ENCODE assay signal across 6 cellular contexts in genomic region chr22:50581950-50582561, GRCh38. TPM values are rescaled to one million over a fixed set of nuclear protein-coding genes. Genes with fewer than 3 reads are reported as not detected.
DNase-seq lines count a peak whose midpoint lies in the region; ATAC-seq, FAIRE-seq and TF ChIP-seq lines count a peak whose summit lies in the region.

No MANE protein-coding gene starts in this region.

- H3K4me1 Mint-ChIP-seq in activated T-cell treated with anti-CD3 and anti-CD28 coated beads, Interleukin-2, amount 50 U/mL, for 72 hours (ENCODE audit: low read depth) = peaks cover 34% of the 10 kb centered on the region

- 18% methylated on average over 10 of the region's 45 CpGs for WGBS in HepG2 (ENCODE audit: low lambda C conversion rate)

- H3K4me3 Mint-ChIP-seq in activated T-cell treated with anti-CD3 and anti-CD28 coated beads, Interleukin-2, amount 50 U/mL, for 72 hours = peak overlapping the region; percentile 91 to 98

- CTCF ChIA-PET in HepG2 (lab: Yijun Ruan, JAX; ENCODE audit: low intra/inter-chr PET ratio, low total read pairs) = no interaction called here

- in situ Hi-C loops in HepG2 (cut with HindIII; ENCODE audit: extremely low pct_ligation_motif_present, low pct_unique_long_range_greater_than_20kb) = loop anchor here (5.0 kb wide), 1 partner anchor 115 kb away; no protein-coding TSS in a partner anchor
- in situ Hi-C loops in G401 (cut with HindIII; ENCODE audit: low sequenced_read_pairs) = no loop called here

- H3K9me3 Mint-ChIP-seq in activated T-cell treated with anti-CD3 and anti-CD28 coated beads, Interleukin-2, amount 50 U/mL, for 72 hours = no peaks in the 10 kb centered on the region

- no peaks in the 10 kb centered on the region for H4K20me1 ChIP-seq in HepG2 (ENCODE audit: insufficient read depth, low read length)

- no peak for TF ChIP-seq POLR2A in HepG2 (IDR thresholded peaks at IDR 0.05; ENCODE audit: insufficient read depth in 1 of 2, low read depth in 2 of 2, low read length in 2 of 2)

- peak overlapping the region; percentile 94 for H3K9ac ChIP-seq in HepG2 (ENCODE audit: insufficient read depth, low read depth, low read length)

- peak overlapping the region; percentile 68 to 91 (median 86) for H3K4me3 ChIP-seq in HepG2 (replicated peaks in 1 of 3; ENCODE audit: insufficient read depth in 1 of 3, low read depth in 2 of 3, low read length in 3 of 3)

- POLR2A ChIA-PET in HepG2 (lab: Yijun Ruan, JAX) = interaction anchor here (0.7 to 2.7 kb wide), 18 partner anchors 10 to 288 kb away, joined by 3 to 30 read pairs (median 4); partner anchors contain the start of genes KLHDC7B, LMF2, MIOX and NCAPH2

- peaks cover 32% of the 10 kb centered on the region for H3K4me1 ChIP-seq in HepG2 (ENCODE audit: insufficient read depth, low read length)

- FAIRE-seq in HepG2 (lab: Jason Lieb, UNC) = no peak

- peak overlapping the region; percentile 97 for H3K27ac Mint-ChIP-seq in activated T-cell treated with anti-CD3 and anti-CD28 coated beads, Interleukin-2, amount 50 U/mL, for 72 hours

- TF ChIP-seq RAD21 in HepG2 (CRISPR knock-in tag; IDR thresholded peaks at IDR 0.05) = no peak

- no peaks in the 10 kb centered on the region for H3K27me3 ChIP-seq in HepG2 (ENCODE audit: control insufficient read depth in 1 of 2, insufficient read depth in 2 of 2, low read length in 2 of 2)

- intact Hi-C loops in HepG2 (cut with micrococcal nuclease; ENCODE audit: unreplicated experiment) = loop anchor here (1.0 kb wide), 1 partner anchor 40 kb away; no protein-coding TSS in a partner anchor

- no peak overlapping the region for H2AFZ ChIP-seq in HepG2 (ENCODE audit: low read length)

- H3K27ac ChIP-seq in HepG2 (ENCODE audit: extremely low read length, insufficient read depth, low read length) = peak overlapping the region; percentile 98

- peak; percentile 31 for ATAC-seq in HG02588 (IDR thresholded peaks at IDR 0.05; ENCODE audit: unreplicated experiment)
- ATAC-seq in activated T-cell treated with anti-CD3 and anti-CD28 coated beads, Interleukin-2, amount 50 U/mL, for 72 hours (replicated peaks in 1 of 2) = peak; percentile 1 to 3
- ATAC-seq in HepG2 = peak; percentile 39

- H3K27me3 Mint-ChIP-seq in activated T-cell treated with anti-CD3 and anti-CD28 coated beads, Interleukin-2, amount 50 U/mL, for 72 hours (ENCODE audit: low read depth) = no peaks in the 10 kb centered on the region

- peak overlapping the region; percentile 92 for H3K4me2 ChIP-seq in HepG2 (ENCODE audit: low read depth, low read length)

- no peaks in the 10 kb centered on the region for H3K9me3 ChIP-seq in HepG2 (ENCODE audit: low read length)

- DNase-seq in Ammon's horn (ENCODE audit: low spot score) (peak; percentile 35), HepG2 (ENCODE audit: low spot score) (no peak), G401 (ENCODE audit: low spot score) (no peak), NCI-H526 (lab: John Stamatoyannopoulos, UW) (no peak)
- peak; percentile 51 to 55 for DNase-seq in activated T-cell treated with anti-CD3 and anti-CD28 coated beads, Interleukin-2, amount 50 U/mL, for 72 hours

- H3K79me2 ChIP-seq in HepG2 (ENCODE audit: insufficient read depth, low read length) = no peaks in the 10 kb centered on the region

- BruUV-seq in HepG2 (replicated peaks; lab: Mats Ljungman, UMichigan) = no TSS peak

- peaks cover 0 to 3% of the 10 kb centered on the region in 2 experiments; a peak in 2 of 5 replicates for H3K36me3 ChIP-seq in HepG2 (replicated peaks in 1 of 2; ENCODE audit: control insufficient read depth in 1 of 2, insufficient read depth in 2 of 2, low read length in 2 of 2)

- TF ChIP-seq EP300 in HepG2 (IDR thresholded peaks at IDR 0.05; ENCODE audit: low read depth in 2 of 2, low read length in 2 of 2) (no peak), HepG2 (CRISPR knock-in tag; IDR thresholded peaks at IDR 0.05; ENCODE audit: borderline replicate concordance) (no peak)

- TF ChIP-seq CTCF in HepG2 (CRISPR knock-in tag; IDR thresholded peaks at IDR 0.05) = no peak

- H3K36me3 Mint-ChIP-seq in activated T-cell treated with anti-CD3 and anti-CD28 coated beads, Interleukin-2, amount 50 U/mL, for 72 hours (ENCODE audit: insufficient read depth in 2 of 2) = peaks cover 5 to 10% of the 10 kb centered on the region in 2 donors

RNA-seq across cellular contexts. Expression of gene CHKB, which starts 0.6 kb away (rescaled TPM):
- total RNA-seq in activated T-cell treated with anti-CD3 and anti-CD28 coated beads, Interleukin-2, amount 50 U/mL, for 72 hours = 100 to 1,000 TPM in 1 of 2 donors, 10 to 100 TPM in 1; 95.6 to 110 TPM
- total RNA-seq in HepG2 (2016; rRNA removed; fragmentation: Illumina TruSeq; extraction: Trizol) = 9.9 and 24.5 TPM in 2 replicates
- total RNA-seq in HepG2 (2016; cell fraction: cytosol; rRNA removed; fragmentation: Illumina TruSeq; extraction: Trizol; ENCODE audit: low read depth) = 17.8 and 21.3 TPM in 2 replicates
- total RNA-seq in HepG2 (2016; cell fraction: insoluble cytoplasmic fraction; rRNA removed; fragmentation: Illumina TruSeq; extraction: Trizol) = 10.7 and 27.7 TPM in 2 replicates
- 16.6 and 17.3 TPM in 2 replicates for total RNA-seq in HepG2 (2016; cell fraction: membrane; rRNA removed; fragmentation: Illumina TruSeq; extraction: Trizol)
- 27.3 and 33.6 TPM in 2 replicates for total RNA-seq in HepG2 (2016; cell fraction: nucleus; rRNA removed; fragmentation: Illumina TruSeq; extraction: Trizol)
- polyA plus RNA-seq in HepG2 (2011; rRNA removed) = 42.7 and 43.1 TPM in 2 replicates
- polyA plus RNA-seq in HepG2 (2011; cell fraction: cytosol; rRNA removed) = 11.7 and 13.0 TPM in 2 replicates
- 163 and 176 TPM in 2 replicates for polyA plus RNA-seq in HepG2 (2011; cell fraction: nucleus; rRNA removed)
- polyA plus RNA-seq in HepG2 (2012) = 20.9 and 22.0 TPM in 2 replicates
- 10.7 and 12.5 TPM in 2 replicates for polyA plus RNA-seq in HepG2 (2016; cell fraction: cytosol; fragmentation: Illumina TruSeq; extraction: Trizol; ENCODE audit: low read depth)
- 10.1 and 10.6 TPM in 2 replicates for polyA plus RNA-seq in HepG2 (2016; cell fraction: insoluble cytoplasmic fraction; fragmentation: Illumina TruSeq; extraction: Trizol; ENCODE audit: low read depth)
- 12.3 and 13.1 TPM in 2 replicates for polyA plus RNA-seq in HepG2 (2016; cell fraction: membrane; fragmentation: Illumina TruSeq; extraction: Trizol; ENCODE audit: low read depth)
- polyA plus RNA-seq in HepG2 (2016; cell fraction: nucleus; fragmentation: Illumina TruSeq; extraction: Trizol; ENCODE audit: insufficient read depth, low read depth) = 91.8 and 97.4 TPM in 2 replicates
- polyA minus RNA-seq in HepG2 (2011; rRNA and poly(A)+ RNA removed; ENCODE audit: low replicate concordance) = 12.9 and 13.6 TPM in 2 replicates
- 3.1 TPM in 2 replicates for polyA minus RNA-seq in HepG2 (2011; cell fraction: cytosol; rRNA and poly(A)+ RNA removed)
- polyA minus RNA-seq in HepG2 (2011; cell fraction: nucleus; rRNA and poly(A)+ RNA removed) = 20.0 and 26.5 TPM in 2 replicates
- total RNA-seq in G401 (2014; rRNA removed; shearing (Covaris generic)) = 34.8 and 58.6 TPM in 2 replicates

RNA-seq across cellular contexts. Expression of gene CPT1B, which starts 3.8 kb away (rescaled TPM):
- 10 to 100 TPM; 85.3 to 88.0 TPM for total RNA-seq in activated T-cell treated with anti-CD3 and anti-CD28 coated beads, Interleukin-2, amount 50 U/mL, for 72 hours
- 2.3 and 9.2 TPM in 2 replicates for total RNA-seq in HepG2 (2016; rRNA removed; fragmentation: Illumina TruSeq; extraction: Trizol)
- total RNA-seq in HepG2 (2016; cell fraction: cytosol; rRNA removed; fragmentation: Illumina TruSeq; extraction: Trizol; ENCODE audit: low read depth) = 0.91 and 1.5 TPM in 2 replicates
- 1.4 and 10.1 TPM in 2 replicates for total RNA-seq in HepG2 (2016; cell fraction: insoluble cytoplasmic fraction; rRNA removed; fragmentation: Illumina TruSeq; extraction: Trizol)
- 1.9 and 2.4 TPM in 2 replicates for total RNA-seq in HepG2 (2016; cell fraction: membrane; rRNA removed; fragmentation: Illumina TruSeq; extraction: Trizol)
- 11.6 and 16.2 TPM in 2 replicates for total RNA-seq in HepG2 (2016; cell fraction: nucleus; rRNA removed; fragmentation: Illumina TruSeq; extraction: Trizol)
- 19.5 and 26.5 TPM in 2 replicates for polyA plus RNA-seq in HepG2 (2011; rRNA removed)
- 4.5 and 5.2 TPM in 2 replicates for polyA plus RNA-seq in HepG2 (2011; cell fraction: cytosol; rRNA removed)
- 177 and 200 TPM in 2 replicates for polyA plus RNA-seq in HepG2 (2011; cell fraction: nucleus; rRNA removed)
- 15.0 and 23.3 TPM in 2 replicates for polyA plus RNA-seq in HepG2 (2012)
- polyA plus RNA-seq in HepG2 (2016; cell fraction: cytosol; fragmentation: Illumina TruSeq; extraction: Trizol; ENCODE audit: low read depth) = 0.49 and 0.80 TPM in 2 replicates
- polyA plus RNA-seq in HepG2 (2016; cell fraction: insoluble cytoplasmic fraction; fragmentation: Illumina TruSeq; extraction: Trizol; ENCODE audit: low read depth) = 2.0 and 2.6 TPM in 2 replicates
- 1.7 and 2.0 TPM in 2 replicates for polyA plus RNA-seq in HepG2 (2016; cell fraction: membrane; fragmentation: Illumina TruSeq; extraction: Trizol; ENCODE audit: low read depth)
- polyA plus RNA-seq in HepG2 (2016; cell fraction: nucleus; fragmentation: Illumina TruSeq; extraction: Trizol; ENCODE audit: insufficient read depth, low read depth) = 62.6 and 63.1 TPM in 2 replicates
- 7.0 and 8.4 TPM in 2 replicates for polyA minus RNA-seq in HepG2 (2011; rRNA and poly(A)+ RNA removed; ENCODE audit: low replicate concordance)
- polyA minus RNA-seq in HepG2 (2011; cell fraction: cytosol; rRNA and poly(A)+ RNA removed) = 0.79 and 1.7 TPM in 2 replicates
- polyA minus RNA-seq in HepG2 (2011; cell fraction: nucleus; rRNA and poly(A)+ RNA removed) = 21.3 and 22.5 TPM in 2 replicates
- total RNA-seq in G401 (2014; rRNA removed; shearing (Covaris generic)) = 3.4 and 5.8 TPM in 2 replicates

RNA-seq across cellular contexts. Expression of gene MAPK8IP2, which starts 18.5 kb away (rescaled TPM):
- under 1 TPM; 0.60 to 0.62 TPM for total RNA-seq in activated T-cell treated with anti-CD3 and anti-CD28 coated beads, Interleukin-2, amount 50 U/mL, for 72 hours
- total RNA-seq in HepG2 (2016; rRNA removed; fragmentation: Illumina TruSeq; extraction: Trizol) = 2.1 and 2.6 TPM in 2 replicates
- 0.10 and 0.18 TPM in 2 replicates for total RNA-seq in HepG2 (2016; cell fraction: cytosol; rRNA removed; fragmentation: Illumina TruSeq; extraction: Trizol; ENCODE audit: low read depth)
- 1.6 and 2.3 TPM in 2 replicates for total RNA-seq in HepG2 (2016; cell fraction: insoluble cytoplasmic fraction; rRNA removed; fragmentation: Illumina TruSeq; extraction: Trizol)
- total RNA-seq in HepG2 (2016; cell fraction: membrane; rRNA removed; fragmentation: Illumina TruSeq; extraction: Trizol) = 0.65 and 0.77 TPM in 2 replicates
- total RNA-seq in HepG2 (2016; cell fraction: nucleus; rRNA removed; fragmentation: Illumina TruSeq; extraction: Trizol) = 1.8 and 2.3 TPM in 2 replicates
- polyA plus RNA-seq in HepG2 (2011; rRNA removed) = 1.3 and 2.2 TPM in 2 replicates
- polyA plus RNA-seq in HepG2 (2011; cell fraction: cytosol; rRNA removed) = 1.2 TPM in 2 replicates
- polyA plus RNA-seq in HepG2 (2011; cell fraction: nucleus; rRNA removed) = 4.1 and 4.5 TPM in 2 replicates
- 0.87 and 1.2 TPM in 2 replicates for polyA plus RNA-seq in HepG2 (2012)
- 0.20 TPM in 2 replicates for polyA plus RNA-seq in HepG2 (2016; cell fraction: cytosol; fragmentation: Illumina TruSeq; extraction: Trizol; ENCODE audit: low read depth)
- polyA plus RNA-seq in HepG2 (2016; cell fraction: insoluble cytoplasmic fraction; fragmentation: Illumina TruSeq; extraction: Trizol; ENCODE audit: low read depth) = 1.7 and 2.3 TPM in 2 replicates
- polyA plus RNA-seq in HepG2 (2016; cell fraction: membrane; fragmentation: Illumina TruSeq; extraction: Trizol; ENCODE audit: low read depth) = 0.47 and 0.71 TPM in 2 replicates
- 3.0 and 3.2 TPM in 2 replicates for polyA plus RNA-seq in HepG2 (2016; cell fraction: nucleus; fragmentation: Illumina TruSeq; extraction: Trizol; ENCODE audit: insufficient read depth, low read depth)
- polyA minus RNA-seq in HepG2 (2011; rRNA and poly(A)+ RNA removed; ENCODE audit: low replicate concordance) = 3.4 TPM in 1 of 2 replicates, not detected in the other
- polyA minus RNA-seq in HepG2 (2011; cell fraction: cytosol; rRNA and poly(A)+ RNA removed) = 1.5 and 2.2 TPM in 2 replicates
- 1.4 and 1.5 TPM in 2 replicates for polyA minus RNA-seq in HepG2 (2011; cell fraction: nucleus; rRNA and poly(A)+ RNA removed)
- total RNA-seq in G401 (2014; rRNA removed; shearing (Covaris generic)) = 28.3 and 39.8 TPM in 2 replicates

RNA-seq across cellular contexts. Expression of gene SYCE3, which starts 19.3 kb away (rescaled TPM):
- total RNA-seq in activated T-cell treated with anti-CD3 and anti-CD28 coated beads, Interleukin-2, amount 50 U/mL, for 72 hours = 1 to 10 TPM; 1.7 TPM
- total RNA-seq in HepG2 (2016; rRNA removed; fragmentation: Illumina TruSeq; extraction: Trizol) = not detected in 2 replicates
- not detected in 2 replicates for total RNA-seq in HepG2 (2016; cell fraction: cytosol; rRNA removed; fragmentation: Illumina TruSeq; extraction: Trizol; ENCODE audit: low read depth)
- total RNA-seq in HepG2 (2016; cell fraction: insoluble cytoplasmic fraction; rRNA removed; fragmentation: Illumina TruSeq; extraction: Trizol) = not detected in 2 replicates
- total RNA-seq in HepG2 (2016; cell fraction: membrane; rRNA removed; fragmentation: Illumina TruSeq; extraction: Trizol) = not detected in 2 replicates
- not detected in 2 replicates for total RNA-seq in HepG2 (2016; cell fraction: nucleus; rRNA removed; fragmentation: Illumina TruSeq; extraction: Trizol)
- polyA plus RNA-seq in HepG2 (2011; rRNA removed) = 0.29 TPM in 1 of 2 replicates, not detected in the other
- 0.27 TPM in 1 of 2 replicates, not detected in the other for polyA plus RNA-seq in HepG2 (2011; cell fraction: cytosol; rRNA removed)
- not detected in 2 replicates for polyA plus RNA-seq in HepG2 (2011; cell fraction: nucleus; rRNA removed)
- not detected in 2 replicates for polyA plus RNA-seq in HepG2 (2012)
- not detected in 2 replicates for polyA plus RNA-seq in HepG2 (2016; cell fraction: cytosol; fragmentation: Illumina TruSeq; extraction: Trizol; ENCODE audit: low read depth)
- not detected in 2 replicates for polyA plus RNA-seq in HepG2 (2016; cell fraction: insoluble cytoplasmic fraction; fragmentation: Illumina TruSeq; extraction: Trizol; ENCODE audit: low read depth)
- polyA plus RNA-seq in HepG2 (2016; cell fraction: membrane; fragmentation: Illumina TruSeq; extraction: Trizol; ENCODE audit: low read depth) = not detected in 2 replicates
- polyA plus RNA-seq in HepG2 (2016; cell fraction: nucleus; fragmentation: Illumina TruSeq; extraction: Trizol; ENCODE audit: insufficient read depth, low read depth) = not detected in 2 replicates
- polyA minus RNA-seq in HepG2 (2011; rRNA and poly(A)+ RNA removed; ENCODE audit: low replicate concordance) = not detected in 2 replicates
- polyA minus RNA-seq in HepG2 (2011; cell fraction: cytosol; rRNA and poly(A)+ RNA removed) = not detected in 2 replicates
- not detected in 2 replicates for polyA minus RNA-seq in HepG2 (2011; cell fraction: nucleus; rRNA and poly(A)+ RNA removed)
- total RNA-seq in G401 (2014; rRNA removed; shearing (Covaris generic)) = not detected in 2 replicates

RNA-seq across cellular contexts. Expression of gene KLHDC7B, which starts 36.4 kb away (rescaled TPM):
- 10 to 100 TPM; 45.5 to 49.1 TPM for total RNA-seq in activated T-cell treated with anti-CD3 and anti-CD28 coated beads, Interleukin-2, amount 50 U/mL, for 72 hours
- not detected in 2 replicates for total RNA-seq in HepG2 (2016; rRNA removed; fragmentation: Illumina TruSeq; extraction: Trizol)
- not detected in 2 replicates for total RNA-seq in HepG2 (2016; cell fraction: cytosol; rRNA removed; fragmentation: Illumina TruSeq; extraction: Trizol; ENCODE audit: low read depth)
- not detected in 2 replicates for total RNA-seq in HepG2 (2016; cell fraction: insoluble cytoplasmic fraction; rRNA removed; fragmentation: Illumina TruSeq; extraction: Trizol)
- total RNA-seq in HepG2 (2016; cell fraction: membrane; rRNA removed; fragmentation: Illumina TruSeq; extraction: Trizol) = not detected in 2 replicates
- total RNA-seq in HepG2 (2016; cell fraction: nucleus; rRNA removed; fragmentation: Illumina TruSeq; extraction: Trizol) = not detected in 2 replicates
- polyA plus RNA-seq in HepG2 (2011; rRNA removed) = 0.11 and 0.17 TPM in 2 replicates
- polyA plus RNA-seq in HepG2 (2011; cell fraction: cytosol; rRNA removed) = 0.09 TPM in 2 replicates
- polyA plus RNA-seq in HepG2 (2011; cell fraction: nucleus; rRNA removed) = 0.68 and 0.81 TPM in 2 replicates
- polyA plus RNA-seq in HepG2 (2012) = 0.12 and 0.47 TPM in 2 replicates
- 0.03 TPM in 1 of 2 replicates, not detected in the other for polyA plus RNA-seq in HepG2 (2016; cell fraction: cytosol; fragmentation: Illumina TruSeq; extraction: Trizol; ENCODE audit: low read depth)
- not detected in 2 replicates for polyA plus RNA-seq in HepG2 (2016; cell fraction: insoluble cytoplasmic fraction; fragmentation: Illumina TruSeq; extraction: Trizol; ENCODE audit: low read depth)
- not detected in 2 replicates for polyA plus RNA-seq in HepG2 (2016; cell fraction: membrane; fragmentation: Illumina TruSeq; extraction: Trizol; ENCODE audit: low read depth)
- 0.09 TPM in 1 of 2 replicates, not detected in the other for polyA plus RNA-seq in HepG2 (2016; cell fraction: nucleus; fragmentation: Illumina TruSeq; extraction: Trizol; ENCODE audit: insufficient read depth, low read depth)
- 0.24 and 1.1 TPM in 2 replicates for polyA minus RNA-seq in HepG2 (2011; rRNA and poly(A)+ RNA removed; ENCODE audit: low replicate concordance)
- polyA minus RNA-seq in HepG2 (2011; cell fraction: cytosol; rRNA and poly(A)+ RNA removed) = 0.26 and 0.49 TPM in 2 replicates
- 0.13 and 0.50 TPM in 2 replicates for polyA minus RNA-seq in HepG2 (2011; cell fraction: nucleus; rRNA and poly(A)+ RNA removed)
- total RNA-seq in G401 (2014; rRNA removed; shearing (Covaris generic)) = not detected in 2 replicates

Comparison
In these comparisons a context has a peak if more than half of its experiments do, and no peak if none do; other contexts are left out.
1. DNase-seq: peak in Ammon's horn (single experiment) and activated T-cell treated with anti-CD3 and anti-CD28 coated beads, Interleukin-2, amount 50 U/mL, for 72 hours (2 of 2); none in HepG2 (single experiment), G401 (single experiment) and NCI-H526 (0 of 2).
2. Peak in every context shown above with its lines, with median percentiles within 50 percentile points of each other: ATAC-seq.